ENCODE assay signal across 10 cellular contexts in the genomic region with DNA sequence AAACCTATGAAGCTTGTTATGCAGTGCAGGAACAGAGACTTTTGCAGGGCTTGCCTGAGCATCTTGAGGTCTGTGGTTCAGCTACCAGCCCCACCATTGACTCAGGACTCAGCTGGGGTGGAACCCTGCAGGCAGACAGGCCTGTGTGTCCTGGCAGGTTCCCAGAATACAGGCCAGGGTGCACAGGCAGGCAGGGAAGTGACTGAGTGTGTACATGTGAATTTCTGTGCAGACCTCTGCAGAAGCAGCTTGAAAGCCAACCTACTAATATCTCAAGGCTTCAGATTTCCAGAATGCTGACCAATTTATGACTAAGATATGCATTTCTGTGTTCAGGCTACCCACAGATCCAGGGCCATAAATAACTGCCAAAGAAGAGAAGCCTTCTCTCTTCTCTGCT.
DNase-seq lines count a peak whose midpoint lies in the region; ATAC-seq and TF ChIP-seq lines count a peak whose summit lies in the region.
"Had no signal": no experiment of that assay in that cellular context is flagged by ENCODE, and none has a peak within 500 bp of the region (broad histone marks: within the 10 kb centered on the region; RNA-seq: fewer than 3 reads in every experiment).

No MANE protein-coding gene starts in this region.

- H3K4me2 ChIP-seq in PC-3 (ENCODE audit: low read length), result peak overlapping the region; percentile 15

- no peaks in the 10 kb centered on the region for H3K9me3 ChIP-seq in PC-3 (ENCODE audit: low read length)

- H3K9ac ChIP-seq in PC-3 (ENCODE audit: low read length), result no peak overlapping the region

- no peaks in the 10 kb centered on the region for H3K9me3 Mint-ChIP-seq in activated T-cell treated with anti-CD3 and anti-CD28 coated beads, Interleukin-2, amount 50 U/mL, for 72 hours
- H3K9me3 Mint-ChIP-seq in activated T-cell treated with anti-CD3 and anti-CD28 coated beads, Interleukin-2, amount 50 U/mL, for 4 hours, result no peaks in the 10 kb centered on the region

- H3K27ac ChIP-seq in PC-3 (ENCODE audit: low read length), result peak overlapping the region; percentile 64

- H3K36me3 ChIP-seq in PC-3 (ENCODE audit: low read depth, low read length), result no peaks in the 10 kb centered on the region

- ATAC-seq in activated T-cell treated with anti-CD3 and anti-CD28 coated beads, Interleukin-2, amount 50 U/mL, for 72 hours (replicated peaks in 1 of 2), result peak; percentile 30 to 51
- no peak for ATAC-seq in activated T-cell treated with anti-CD3 and anti-CD28 coated beads, Interleukin-2, amount 50 U/mL, for 4 hours
- ATAC-seq in PC-3, result peak; percentile 61
- peak; percentile 53 for ATAC-seq in stimulated activated naive CD8-positive, alpha-beta T cell treated with anti-CD3 and anti-CD28 coated beads, Interleukin-15, Interleukin-2, amounts not matched to agents 100 U/mL and 50 U/mL, for 24 hours
- no peak for ATAC-seq in HG02973 (IDR thresholded peaks at IDR 0.05; ENCODE audit: unreplicated experiment)
- ATAC-seq in GM19463 (IDR thresholded peaks at IDR 0.05; ENCODE audit: unreplicated experiment), result no peak

- H3K27me3 ChIP-seq in PC-3 (ENCODE audit: low read length), result no peaks in the 10 kb centered on the region

- H3K27me3 Mint-ChIP-seq in activated T-cell treated with anti-CD3 and anti-CD28 coated beads, Interleukin-2, amount 50 U/mL, for 72 hours (ENCODE audit: low read depth), result no peaks in the 10 kb centered on the region
- no peaks in the 10 kb centered on the region for H3K27me3 Mint-ChIP-seq in activated T-cell treated with anti-CD3 and anti-CD28 coated beads, Interleukin-2, amount 50 U/mL, for 4 hours (ENCODE audit: low read depth)

- H3K79me2 ChIP-seq in PC-3 (ENCODE audit: low read length), result no peaks in the 10 kb centered on the region

- H3K4me3 Mint-ChIP-seq in activated T-cell treated with anti-CD3 and anti-CD28 coated beads, Interleukin-2, amount 50 U/mL, for 72 hours, result no peak overlapping the region
- no peak overlapping the region for H3K4me3 Mint-ChIP-seq in activated T-cell treated with anti-CD3 and anti-CD28 coated beads, Interleukin-2, amount 50 U/mL, for 4 hours
- H3K4me3 Mint-ChIP-seq: CD14-positive monocyte had no signal

- no peaks in the 10 kb centered on the region for H3F3A ChIP-seq in PC-3 (ENCODE audit: low read length, unreplicated experiment)

- intact Hi-C loops in PC-3 (cut with micrococcal nuclease), result loop anchor here (1.0 kb wide), 1 partner anchor 28 kb away; no protein-coding TSS in a partner anchor

- POLR2A ChIA-PET in PC-3 (lab: Charles Lee; ENCODE audit: unreplicated experiment), result no interaction called here

- H3K4me1 ChIP-seq in PC-3 (ENCODE audit: insufficient read depth, low read length), result peaks cover 27% of the 10 kb centered on the region; the same call in 1 of the 2 replicates

- H3K27ac Mint-ChIP-seq in activated T-cell treated with anti-CD3 and anti-CD28 coated beads, Interleukin-2, amount 50 U/mL, for 72 hours, result no peak overlapping the region
- H3K27ac Mint-ChIP-seq: CD14-positive monocyte had no signal

- no peaks in the 10 kb centered on the region for H3K9me2 ChIP-seq in PC-3 (replicated peaks; ENCODE audit: low read length)

- H3K4me1 Mint-ChIP-seq in activated T-cell treated with anti-CD3 and anti-CD28 coated beads, Interleukin-2, amount 50 U/mL, for 72 hours (ENCODE audit: low read depth), result peaks cover 39% of the 10 kb centered on the region
- peaks cover 16% of the 10 kb centered on the region for H3K4me1 Mint-ChIP-seq in activated T-cell treated with anti-CD3 and anti-CD28 coated beads, Interleukin-2, amount 50 U/mL, for 4 hours (ENCODE audit: low read depth)

- H3K4me3 ChIP-seq in PC-3 (ENCODE audit: low read length) (no peak overlapping the region), epithelial cell of esophagus (ENCODE audit: low read length) (no peak overlapping the region)

- no TSS peak for BruUV-seq in PC-3 (replicated peaks; lab: Mats Ljungman, UMichigan)

- DNase-seq in activated T-cell treated with anti-CD3 and anti-CD28 coated beads, Interleukin-2, amount 50 U/mL, for 72 hours, result no peak
- no peak for DNase-seq in activated T-cell treated with anti-CD3 and anti-CD28 coated beads, Interleukin-2, amount 50 U/mL, for 4 hours
- DNase-seq in PC-3, result peak; percentile 61
- DNase-seq in epithelial cell of esophagus (ENCODE audit: low read depth), result peak; percentile 82
- no peak for DNase-seq in stimulated activated naive CD8-positive, alpha-beta T cell treated with anti-CD3 and anti-CD28 coated beads, Interleukin-15, Interleukin-2, amounts not matched to agents 100 U/mL and 50 U/mL, for 24 hours
- no peak for DNase-seq in mesenteric fat pad (ENCODE audit: low spot score)
- DNase-seq: NK-92 treated with Interleukin-12 subunit alpha and Interleukin-12 subunit beta, amount 100 ng/mL, for 24 hours had no signal

- no peaks in the 10 kb centered on the region for H3K36me3 Mint-ChIP-seq in activated T-cell treated with anti-CD3 and anti-CD28 coated beads, Interleukin-2, amount 50 U/mL, for 72 hours (ENCODE audit: insufficient read depth in 2 of 2)
- H3K36me3 Mint-ChIP-seq in activated T-cell treated with anti-CD3 and anti-CD28 coated beads, Interleukin-2, amount 50 U/mL, for 4 hours (ENCODE audit: insufficient read depth), result no peaks in the 10 kb centered on the region

- H4K20me1 ChIP-seq in PC-3 (ENCODE audit: low read length), result no peaks in the 10 kb centered on the region

- TF ChIP-seq CTCF in PC-3 (conservative IDR thresholded peaks at IDR 0.05; ENCODE audit: low read depth, low read length) (no peak), epithelial cell of esophagus (IDR thresholded peaks at IDR 0.05; ENCODE audit: insufficient read depth, low read depth, low read length, missing control alignments) (no peak)

- CTCF ChIA-PET in PC-3 (lab: Charles Lee), result no interaction called here

- no peak overlapping the region for H2AFZ ChIP-seq in PC-3 (ENCODE audit: low read length)

Comparison
In these comparisons a context has a peak if more than half of its experiments do, and no peak if none do; other contexts are left out.
1. ATAC-seq: peak in activated T-cell treated with anti-CD3 and anti-CD28 coated beads, Interleukin-2, amount 50 U/mL, for 72 hours (2 of 2), PC-3 (single experiment) and stimulated activated naive CD8-positive, alpha-beta T cell treated with anti-CD3 and anti-CD28 coated beads, Interleukin-15, Interleukin-2, amounts not matched to agents 100 U/mL and 50 U/mL, for 24 hours (single experiment); none in activated T-cell treated with anti-CD3 and anti-CD28 coated beads, Interleukin-2, amount 50 U/mL, for 4 hours (0 of 2), HG02973 (single experiment) and GM19463 (single experiment).
2. DNase-seq: peak in PC-3 (single experiment) and epithelial cell of esophagus (single experiment); none in activated T-cell treated with anti-CD3 and anti-CD28 coated beads, Interleukin-2, amount 50 U/mL, for 72 hours (0 of 2), activated T-cell treated with anti-CD3 and anti-CD28 coated beads, Interleukin-2, amount 50 U/mL, for 4 hours (single experiment), stimulated activated naive CD8-positive, alpha-beta T cell treated with anti-CD3 and anti-CD28 coated beads, Interleukin-15, Interleukin-2, amounts not matched to agents 100 U/mL and 50 U/mL, for 24 hours (single experiment) and mesenteric fat pad (single experiment).